8 cellular contexts compared by ENCODE assay signal in genomic region chr6:138124096-138124495, GRCh38. TPM values are rescaled to one million over a fixed set of nuclear protein-coding genes. Genes with fewer than 3 reads are reported as not detected.
"Had no signal": no experiment of that assay in that cellular context is flagged by ENCODE, and none has a peak within 500 bp of the region (broad histone marks: within the 10 kb centered on the region; RNA-seq: fewer than 3 reads in every experiment).

No MANE protein-coding gene starts in this region.

- DNase-seq: IMR-90, KBM-7, KG1 had no signal

- H3K27ac ChIP-seq: HL-60, KMS-11 had no signal

- FAIRE-seq: HepG2, HTR-8/SVneo had no signal

- H3K9ac ChIP-seq: KMS-11 had no signal

- H3K4me2 ChIP-seq: KMS-11 had no signal

RNA-seq across cellular contexts. Expression of gene ARFGEF3, which starts 37.6 kb away (rescaled TPM):
- polyA plus RNA-seq: IgD-negative memory B cell had no signal
